In the genomic region with DNA sequence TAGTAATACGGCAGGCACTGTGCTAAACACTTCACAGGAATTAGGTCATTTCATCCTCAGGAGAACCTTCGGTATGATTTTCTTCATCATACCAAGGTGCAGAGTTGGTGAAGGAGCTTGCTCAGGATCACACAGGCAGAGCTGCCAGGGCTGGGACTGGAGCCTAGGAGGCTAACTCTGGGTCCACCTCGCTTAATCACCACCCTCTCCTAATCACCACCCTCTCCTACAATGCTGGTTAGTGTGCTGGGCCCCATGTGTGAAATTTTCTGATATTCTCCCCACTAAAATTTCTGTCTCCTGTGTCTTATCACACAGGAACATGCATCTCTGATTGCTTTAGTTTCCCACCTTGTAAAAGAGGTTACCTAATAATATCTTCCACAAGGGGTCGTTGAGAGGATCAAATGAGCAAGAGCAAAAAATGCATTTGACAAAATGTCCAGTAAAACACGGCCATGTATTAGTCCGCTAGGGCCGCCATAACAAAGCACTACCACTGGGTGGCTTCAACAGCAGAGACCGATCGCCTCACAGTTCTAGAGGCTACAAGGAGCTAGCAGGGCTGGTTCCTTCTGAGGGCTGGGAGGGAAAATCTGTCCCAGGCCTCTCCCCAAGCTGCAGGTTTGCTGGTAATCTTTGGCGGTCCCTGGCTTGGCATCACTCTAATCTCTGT, we compare ENCODE assay signal across 11 cellular contexts.
DNase-seq lines count a peak whose midpoint lies in the region; ATAC-seq, FAIRE-seq and TF ChIP-seq lines count a peak whose summit lies in the region.
"Had no signal": no experiment of that assay in that cellular context is flagged by ENCODE, and none has a peak within 500 bp of the region (broad histone marks: within the 10 kb centered on the region; RNA-seq: fewer than 3 reads in every experiment).

No MANE protein-coding gene starts in this region.

- 81 to 84% methylated on average over 10 of the region's 10 CpGs for WGBS in pancreas, 2 donors

- H3K9me3 ChIP-seq in pancreas = no peaks in the 10 kb centered on the region

- no peaks in the 10 kb centered on the region for H3K4me1 ChIP-seq in pancreas

- TF ChIP-seq POLR2A in NB4 (IDR thresholded peaks at IDR 0.05; ENCODE audit: extremely low read depth, insufficient read length) = no peak

- intact Hi-C loops in pancreas (cut with DNase I) = no loop called here

- FAIRE-seq in urothelium cell line (lab: Jason Lieb, UNC) (no peak), pancreas (lab: Jason Lieb, UNC) (no peak)

- no peaks in the 10 kb centered on the region for H3K36me3 ChIP-seq in pancreas

- no peak overlapping the region for H3K27ac ChIP-seq in pancreas

- H3K4me3 ChIP-seq in NB4 (ENCODE audit: low read depth, low read length) (no peak overlapping the region), choroid plexus epithelial cell (ENCODE audit: low read depth, low read length) (no peak overlapping the region), pancreas (no peak overlapping the region)

- no peak for ATAC-seq in pancreas
- ATAC-seq: natural killer cell treated with Interleukin-12 subunit alpha and Interleukin-12 subunit beta and Interleukin-15 and Interleukin-18, amount 100 ng/mL, for 72 hours had no signal

- TF ChIP-seq CTCF in NB4 (IDR thresholded peaks at IDR 0.05; ENCODE audit: low read depth, low read length) = peak; percentile 65
- peak; percentile 56 for TF ChIP-seq CTCF in choroid plexus epithelial cell (conservative IDR thresholded peaks at IDR 0.05; ENCODE audit: low read depth, low read length)
- TF ChIP-seq CTCF in pancreas (IDR thresholded peaks at IDR 0.05) = no peak

- H3K27me3 ChIP-seq in pancreas = no peaks in the 10 kb centered on the region

- peak; percentile 4 for DNase-seq in activated CD4-positive, alpha-beta T cell treated with anti-CD3 and anti-CD28 coated beads for 48 hours
- no peak for DNase-seq in activated CD4-positive, alpha-beta T cell treated with anti-CD3 and anti-CD28 coated beads for 1 hour
- peak; percentile 63 for DNase-seq in NB4 (ENCODE audit: low read depth)
- peak; percentile 50 for DNase-seq in choroid plexus epithelial cell (ENCODE audit: low read depth)
- peak; percentile 46 for DNase-seq in urothelium cell line (ENCODE audit: low spot score)
- DNase-seq in pancreas = no peak
- no peak for DNase-seq in stimulated activated CD4-positive, alpha-beta T cell treated with anti-CD3 and anti-CD28 coated beads, Interleukin-12 subunit alpha, Interleukin-12 subunit beta, amount 100 ng/mL, for 4 hours
- no peak for DNase-seq in SW 1271 (lab: John Stamatoyannopoulos, UW)
- DNase-seq: activated naive CD4-positive, alpha-beta T cell; C1 segment of cervical spinal cord had no signal

Comparison
In these comparisons a context has a peak if more than half of its experiments do, and no peak if none do; other contexts are left out.
1. DNase-seq: peak in activated CD4-positive, alpha-beta T cell treated with anti-CD3 and anti-CD28 coated beads for 48 hours (single experiment), NB4 (single experiment), choroid plexus epithelial cell (single experiment) and urothelium cell line (single experiment); none in activated CD4-positive, alpha-beta T cell treated with anti-CD3 and anti-CD28 coated beads for 1 hour (single experiment), pancreas (0 of 6), stimulated activated CD4-positive, alpha-beta T cell treated with anti-CD3 and anti-CD28 coated beads, Interleukin-12 subunit alpha, Interleukin-12 subunit beta, amount 100 ng/mL, for 4 hours (single experiment) and SW 1271 (0 of 2).
2. CTCF ChIP-seq: peak in NB4 (single experiment) and choroid plexus epithelial cell (single experiment); none in pancreas (0 of 4).